In genomic region chr11:74683941-74684481, GRCh38 we compare ENCODE assay signal across 11 cellular contexts. TPM values are rescaled to one million over a fixed set of nuclear protein-coding genes. Genes with fewer than 3 reads are reported as not detected.
A peak's percentile ranks its signal among the peaks of the same experiment; 100 is the strongest.
DNase-seq lines count a peak whose midpoint lies in the region; ATAC-seq and TF ChIP-seq lines count a peak whose summit lies in the region.
"Had no signal": no experiment of that assay in that cellular context is flagged by ENCODE, and none has a peak within 500 bp of the region (broad histone marks: within the 10 kb centered on the region; RNA-seq: fewer than 3 reads in every experiment).

No MANE protein-coding gene starts in this region.

- H3K27ac Mint-ChIP-seq in progenitor cell of endocrine pancreas, result no peak overlapping the region
- H3K27ac Mint-ChIP-seq in naive thymus-derived CD4-positive, alpha-beta T cell, result no peak overlapping the region

- H3K27me3 Mint-ChIP-seq in progenitor cell of endocrine pancreas, result peaks cover 12% of the 10 kb centered on the region
- H3K27me3 Mint-ChIP-seq in naive thymus-derived CD4-positive, alpha-beta T cell, result peaks cover 16 to 37% (median 33%) of the 10 kb centered on the region in 5 donors

- CTCF ChIA-PET in naive thymus-derived CD4-positive, alpha-beta T cell (lab: Charles Lee), result no interaction called here

- H3K4me1 Mint-ChIP-seq in progenitor cell of endocrine pancreas (ENCODE audit: low read depth), result peaks cover 2% of the 10 kb centered on the region
- peaks cover 0 to 6% (median 0%) of the 10 kb centered on the region in 7 donors for H3K4me1 Mint-ChIP-seq in naive thymus-derived CD4-positive, alpha-beta T cell

- in situ Hi-C loops in GM13977 (cut with MboI; ENCODE audit: low pct_unique_long_range_greater_than_20kb, low sequenced_read_pairs, unreplicated experiment), result no loop called here

- no peak for ATAC-seq in GM19395 (IDR thresholded peaks at IDR 0.05; ENCODE audit: unreplicated experiment)
- ATAC-seq in naive thymus-derived CD4-positive, alpha-beta T cell, result no peak

- H3K36me3 ChIP-seq in ACC112 (ENCODE audit: insufficient read depth, low read length) (no peaks in the 10 kb centered on the region), HUES6 (ENCODE audit: control insufficient read depth, insufficient read depth, low read length) (no peaks in the 10 kb centered on the region)
- no peaks in the 10 kb centered on the region for H3K36me3 ChIP-seq in naive thymus-derived CD4-positive, alpha-beta T cell (ENCODE audit: control insufficient read depth in 2 of 3, insufficient read depth in 3 of 3, low read length in 3 of 3)

- TF ChIP-seq CTCF in progenitor cell of endocrine pancreas (IDR thresholded peaks at IDR 0.05; ENCODE audit: unreplicated experiment), result no peak
- TF ChIP-seq CTCF in GM13977 (IDR thresholded peaks at IDR 0.05; ENCODE audit: extremely low read depth, insufficient read depth, missing control alignments), result no peak

- H3K27me3 ChIP-seq in ACC112 (ENCODE audit: insufficient read depth, low read length) (no peaks in the 10 kb centered on the region), HUES6 (ENCODE audit: control insufficient read depth, insufficient read depth, low read length) (peaks cover 14% of the 10 kb centered on the region; the same call in 1 of the 2 replicates)
- peaks cover 0 to 11% of the 10 kb centered on the region in 2 donors for H3K27me3 ChIP-seq in naive thymus-derived CD4-positive, alpha-beta T cell (ENCODE audit: control insufficient read depth in 2 of 2, insufficient read depth in 2 of 2, low read length in 2 of 2)

- POLR2A ChIA-PET in naive thymus-derived CD4-positive, alpha-beta T cell (lab: Charles Lee), result no interaction called here

- H3K4me3 ChIP-seq in ACC112 (ENCODE audit: low read depth, low read length) (peak overlapping the region; percentile 73; the same call in 1 of the 2 replicates), HUES6 (ENCODE audit: low read depth, low read length) (peak overlapping the region; percentile 55)
- no peak overlapping the region for H3K4me3 ChIP-seq in naive thymus-derived CD4-positive, alpha-beta T cell (ENCODE audit: low read length)

- no peak overlapping the region for H3K27ac ChIP-seq in ACC112 (ENCODE audit: low read depth, low read length)
- H3K27ac ChIP-seq in HUES6 (ENCODE audit: low read depth, low read length), result no peak overlapping the region
- no peak overlapping the region for H3K27ac ChIP-seq in naive thymus-derived CD4-positive, alpha-beta T cell (ENCODE audit: low read depth, low read length)

- peak overlapping the region; percentile 86 for H2AFZ ChIP-seq in ACC112 (ENCODE audit: low read length, unreplicated experiment)

- H3K9me3 ChIP-seq in HUES6 (ENCODE audit: control insufficient read depth, insufficient read depth, low read depth, low read length), result peaks cover 3% of the 10 kb centered on the region; the same call in 1 of the 2 replicates
- H3K9me3 ChIP-seq in naive thymus-derived CD4-positive, alpha-beta T cell (ENCODE audit: control insufficient read depth in 2 of 3, low read length in 3 of 3), result no peaks in the 10 kb centered on the region

- H3K36me3 Mint-ChIP-seq in progenitor cell of endocrine pancreas (ENCODE audit: insufficient read depth), result no peaks in the 10 kb centered on the region
- no peaks in the 10 kb centered on the region for H3K36me3 Mint-ChIP-seq in naive thymus-derived CD4-positive, alpha-beta T cell

- H3K9me3 Mint-ChIP-seq in progenitor cell of endocrine pancreas (ENCODE audit: low read depth), result no peaks in the 10 kb centered on the region
- peaks cover 0 to 2% (median 0%) of the 10 kb centered on the region in 11 donors for H3K9me3 Mint-ChIP-seq in naive thymus-derived CD4-positive, alpha-beta T cell

- DNase-seq in fibroblast of peridontal ligament (ENCODE audit: extremely low read depth), result peak; percentile 44
- no peak for DNase-seq in progenitor cell of endocrine pancreas (ENCODE audit: low spot score, unreplicated experiment)
- DNase-seq in GM13977 (ENCODE audit: low spot score), result no peak
- DNase-seq in amniotic stem cell (lab: John Stamatoyannopoulos, UW), result no peak
- DNase-seq in naive thymus-derived CD4-positive, alpha-beta T cell, result no peak
- DNase-seq: NCI-H1930 had no signal

- intact Hi-C loops in naive thymus-derived CD4-positive, alpha-beta T cell (cut with micrococcal nuclease), result no loop called here

- H3K4me1 ChIP-seq in ACC112 (ENCODE audit: control insufficient read depth, insufficient read depth, low read length, unreplicated experiment) (peaks cover 37% of the 10 kb centered on the region), HUES6 (ENCODE audit: control insufficient read depth, insufficient read depth, low read length) (no peaks in the 10 kb centered on the region)
- H3K4me1 ChIP-seq in naive thymus-derived CD4-positive, alpha-beta T cell (ENCODE audit: control insufficient read depth in 2 of 2, insufficient read depth in 2 of 2, low read length in 2 of 2), result no peaks in the 10 kb centered on the region

- H3K79me2 ChIP-seq in ACC112 (ENCODE audit: control insufficient read depth, insufficient read depth, low read length, unreplicated experiment), result no peaks in the 10 kb centered on the region

- peak overlapping the region; percentile 37 for H3K4me3 Mint-ChIP-seq in progenitor cell of endocrine pancreas (ENCODE audit: low read depth)
- H3K4me3 Mint-ChIP-seq in naive thymus-derived CD4-positive, alpha-beta T cell, result peak overlapping the region in 5 of 10 donors; percentile 18 to 53 (median 35)

- H3K9ac ChIP-seq in HUES6 (ENCODE audit: low read length), result no peak overlapping the region

RNA-seq across cellular contexts. Expression of gene CHRDL2, which starts 47.2 kb away (rescaled TPM):
- total RNA-seq in progenitor cell of endocrine pancreas, result 1.3 and 2.5 TPM in 2 replicates
- not detected for total RNA-seq in naive thymus-derived CD4-positive, alpha-beta T cell
- polyA plus RNA-seq in naive thymus-derived CD4-positive, alpha-beta T cell, result not detected
- total RNA-seq: HT1080, kidney epithelial cell had no signal
